In genomic region chr3:99246010-99246654, GRCh38 we compare ENCODE assay signal across 17 cellular contexts.
DNase-seq lines count a peak whose midpoint lies in the region; ATAC-seq and TF ChIP-seq lines count a peak whose summit lies in the region.
"Had no signal": no experiment of that assay in that cellular context is flagged by ENCODE, and none has a peak within 500 bp of the region (broad histone marks: within the 10 kb centered on the region; RNA-seq: fewer than 3 reads in every experiment).

No MANE protein-coding gene starts in this region.

- no peaks in the 10 kb centered on the region for H3K9me2 ChIP-seq in SK-N-SH

- no peak overlapping the region for H3K4me2 ChIP-seq in SK-N-SH

- in situ Hi-C loops in astrocyte of the spinal cord (cut with HindIII; ENCODE audit: low sequenced_read_pairs) = no loop called here

- H3K4me1 ChIP-seq in SK-N-SH (ENCODE audit: control insufficient read depth in 1 of 2, insufficient read depth in 2 of 2, low read depth in 1 of 2, low read length in 1 of 2) = no peaks in the 10 kb centered on the region; a peak in 1 of 4 replicates
- H3K4me1 ChIP-seq in tibial artery = peaks cover 0 to 62% (median 36%) of the 10 kb centered on the region in 4 donors
- H3K4me1 ChIP-seq in Peyer's patch = no peaks in the 10 kb centered on the region
- H3K4me1 ChIP-seq: gastrocnemius medialis had no signal

- no peak for TF ChIP-seq RAD21 in SK-N-SH (IDR thresholded peaks at IDR 0.05; ENCODE audit: low read length)

- H3K79me2 ChIP-seq in SK-N-SH (ENCODE audit: insufficient read depth) = no peaks in the 10 kb centered on the region

- H3F3A ChIP-seq in SK-N-SH (replicated peaks; ENCODE audit: insufficient read depth) = no peaks in the 10 kb centered on the region

- TF ChIP-seq EP300 in SK-N-SH (IDR thresholded peaks at IDR 0.05; ENCODE audit: borderline replicate concordance in 1 of 2, low read depth in 1 of 2, low read length in 1 of 2) = no peak

- TF ChIP-seq POLR2A in Peyer's patch (IDR thresholded peaks at IDR 0.05) = no peak

- CTCF ChIA-PET in SK-N-SH (lab: Yijun Ruan, JAX) = no interaction called here
- CTCF ChIA-PET in HEK293T (lab: Yijun Ruan, JAX) = no interaction called here

- H3K4me3 ChIP-seq in SK-N-SH (ENCODE audit: low read depth in 2 of 2, low read length in 1 of 2) (no peak overlapping the region), astrocyte of the spinal cord (ENCODE audit: low read depth, low read length) (no peak overlapping the region), tibial artery (no peak overlapping the region), Peyer's patch (no peak overlapping the region)
- H3K4me3 ChIP-seq: cardiac muscle cell, gastrocnemius medialis had no signal

- no peaks in the 10 kb centered on the region for H3K9me3 ChIP-seq in SK-N-SH
- peaks cover 0 to 3% (median 0%) of the 10 kb centered on the region in 3 donors for H3K9me3 ChIP-seq in tibial artery
- no peaks in the 10 kb centered on the region for H3K9me3 ChIP-seq in Peyer's patch
- H3K9me3 ChIP-seq: gastrocnemius medialis had no signal

- no peak overlapping the region for H2AFZ ChIP-seq in SK-N-SH (ENCODE audit: low read depth)

- H3K9ac ChIP-seq in SK-N-SH = no peak overlapping the region

- POLR2A ChIA-PET in SK-N-SH (lab: Yijun Ruan, JAX) (no interaction called here), HEK293T (lab: Yijun Ruan, JAX) (no interaction called here)

- H3K27me3 ChIP-seq in SK-N-SH (ENCODE audit: insufficient read depth) (no peaks in the 10 kb centered on the region), tibial artery (no peaks in the 10 kb centered on the region), Peyer's patch (no peaks in the 10 kb centered on the region)
- H3K27me3 ChIP-seq: cardiac muscle cell, gastrocnemius medialis had no signal

- no peaks in the 10 kb centered on the region for H4K20me1 ChIP-seq in SK-N-SH (ENCODE audit: insufficient read depth)

- TF ChIP-seq CTCF in SK-N-SH (IDR thresholded peaks at IDR 0.05) (no peak), astrocyte of the spinal cord (IDR thresholded peaks at IDR 0.05; ENCODE audit: low read depth, low read length) (no peak), tibial artery (IDR thresholded peaks at IDR 0.05) (no peak), Peyer's patch (IDR thresholded peaks at IDR 0.05) (no peak)

- intact Hi-C loops in tibial artery (cut with DNase I; ENCODE audit: low total_unique reads) = no loop called here

- 9% methylated on average over 2 of the region's 2 CpGs for WGBS in SK-N-SH (ENCODE audit: low lambda C conversion rate)

- ATAC-seq in SK-N-SH treated with all-trans-retinoic acid at 6 μM for 48 hours = peak; percentile 65
- ATAC-seq: gastrocnemius medialis had no signal

- H3K36me3 ChIP-seq in SK-N-SH (replicated peaks in 1 of 2; ENCODE audit: control insufficient read depth in 1 of 2, insufficient read depth in 2 of 2, low read length in 1 of 2) (no peaks in the 10 kb centered on the region), tibial artery (no peaks in the 10 kb centered on the region), Peyer's patch (no peaks in the 10 kb centered on the region)
- H3K36me3 ChIP-seq: cardiac muscle cell, gastrocnemius medialis had no signal

- DNase-seq in SK-N-SH = no peak
- DNase-seq in astrocyte of the spinal cord (ENCODE audit: low read depth, low spot score) = peak; percentile 57
- peak; percentile 32 for DNase-seq in glomerular visceral epithelial cell (ENCODE audit: extremely low spot score)
- DNase-seq in tibial artery = no peak
- no peak for DNase-seq in activated CD4-positive, alpha-beta T cell treated with anti-CD3 and anti-CD28 coated beads, Interleukin-2, amount 50 U/mL, for 48 hours
- no peak for DNase-seq in HEK293T (ENCODE audit: extremely low spot score)
- no peak for DNase-seq in Peyer's patch
- DNase-seq: activated CD8-positive, alpha-beta memory T cell treated with anti-CD3 and anti-CD28 coated beads, Interleukin-2, amount 50 U/mL, for 48 hours; activated naive CD4-positive, alpha-beta T cell treated with anti-CD3 and anti-CD28 coated beads, Interleukin-2, amount 50 U/mL, for 16 hours; endodermal cell; gastrocnemius medialis; NCI-H1436 treated with DMSO at 0.1 percent for 48 hours; stimulated activated naive CD4-positive, alpha-beta T cell; T1000 had no signal

- H3K27ac ChIP-seq in SK-N-SH (ENCODE audit: low read depth in 2 of 2, low read length in 1 of 2) (peak overlapping the region in 1 of 2 experiments; percentile 28; a peak in 1 of 4 replicates), tibial artery (peak overlapping the region; percentile 66 to 75), Peyer's patch (no peak overlapping the region)
- H3K27ac ChIP-seq: 22Rv1, cardiac muscle cell, gastrocnemius medialis had no signal

TF ChIP-seq in SK-N-SH treated with all-trans-retinoic acid at 6 μM for 48 hours, 23 proteins besides CTCF, POLR2A, EP300 and RAD21 (continues in another document):
- TF ChIP-seq ISL1 (CRISPR knock-in tag; IDR thresholded peaks at IDR 0.05) = no peak
- TF ChIP-seq ESRRG (CRISPR knock-in tag; IDR thresholded peaks at IDR 0.05) = no peak
- no peak for TF ChIP-seq RARB (CRISPR knock-in tag; IDR thresholded peaks at IDR 0.05)
- TF ChIP-seq ZNF70 (CRISPR knock-in tag; IDR thresholded peaks at IDR 0.05) = no peak
- TF ChIP-seq GLIS3 (CRISPR knock-in tag; IDR thresholded peaks at IDR 0.05) = no peak
- no peak for TF ChIP-seq CREB5 (CRISPR knock-in tag; IDR thresholded peaks at IDR 0.05; ENCODE audit: low read depth)

TF ChIP-seq in SK-N-SH, 30 proteins besides CTCF, POLR2A, EP300 and RAD21:
- TF ChIP-seq NRF1 (IDR thresholded peaks at IDR 0.05; ENCODE audit: low read depth, low read length) = no peak
- TF ChIP-seq RFX5 (IDR thresholded peaks at IDR 0.05; ENCODE audit: low read length) = no peak
- TF ChIP-seq USF2 (IDR thresholded peaks at IDR 0.05; ENCODE audit: borderline replicate concordance, low read depth, low read length) = no peak
- no peak for TF ChIP-seq FOXJ3 (CRISPR knock-in tag; IDR thresholded peaks at IDR 0.05)

TF ChIP-seq in HEK293T, 16 proteins besides CTCF, POLR2A, EP300 and RAD21:
- TF ChIP-seq BHLHE40 (IDR thresholded peaks at IDR 0.05; ENCODE audit: borderline replicate concordance) (no peak), L3MBTL2 (conservative IDR thresholded peaks at IDR 0.05) (no peak), FOXA1 (IDR thresholded peaks at IDR 0.05) (no peak), TARDBP (IDR thresholded peaks at IDR 0.05) (no peak)

Comparison
In these comparisons a context has a peak if more than half of its experiments do, and no peak if none do; other contexts are left out.
1. DNase-seq: peak in astrocyte of the spinal cord (single experiment) and glomerular visceral epithelial cell (single experiment); none in SK-N-SH (single experiment), tibial artery (0 of 2), activated CD4-positive, alpha-beta T cell treated with anti-CD3 and anti-CD28 coated beads, Interleukin-2, amount 50 U/mL, for 48 hours (0 of 2), HEK293T (single experiment) and Peyer's patch (0 of 3).
2. H3K27ac ChIP-seq: peak in tibial artery (2 of 2); none in Peyer's patch (0 of 4).